Comparison of ENCODE assay signal across 12 cellular contexts in the genomic region with DNA sequence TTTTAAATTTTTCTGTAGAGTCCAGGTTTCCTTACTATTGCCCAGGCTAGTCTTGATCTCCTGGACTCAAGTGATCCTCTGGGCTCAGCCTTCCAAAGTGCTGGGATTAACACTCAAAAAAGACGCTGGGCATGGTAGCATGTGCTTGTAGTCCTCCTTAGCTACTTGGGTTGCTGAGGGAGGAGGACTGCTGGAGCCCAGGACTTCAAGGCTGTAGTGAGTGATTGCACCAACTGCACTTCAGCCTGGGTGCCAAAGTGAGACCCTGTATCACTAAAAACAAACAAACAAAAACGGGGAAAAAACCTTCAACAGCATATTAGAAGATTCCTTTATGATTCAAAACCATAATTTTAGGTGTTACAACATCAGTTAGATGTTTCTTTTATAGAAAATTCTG. TPM values are rescaled to one million over a fixed set of nuclear protein-coding genes. Genes with fewer than 3 reads are reported as not detected.
DNase-seq lines count a peak whose midpoint lies in the region; ATAC-seq and TF ChIP-seq lines count a peak whose summit lies in the region.
"Had no signal": no experiment of that assay in that cellular context is flagged by ENCODE, and none has a peak within 500 bp of the region (broad histone marks: within the 10 kb centered on the region; RNA-seq: fewer than 3 reads in every experiment).

No MANE protein-coding gene starts in this region.

- H3K36me3 Mint-ChIP-seq in glutamatergic neuron (ENCODE audit: unreplicated experiment) (no peaks in the 10 kb centered on the region), progenitor cell of endocrine pancreas (ENCODE audit: insufficient read depth) (no peaks in the 10 kb centered on the region)

- no peaks in the 10 kb centered on the region for H3K27me3 ChIP-seq in SJCRH30
- H3K27me3 ChIP-seq: BE2C had no signal

- H3K4me3 Mint-ChIP-seq in glutamatergic neuron (ENCODE audit: unreplicated experiment): no peak overlapping the region
- no peak overlapping the region for H3K4me3 Mint-ChIP-seq in progenitor cell of endocrine pancreas (ENCODE audit: low read depth)
- H3K4me3 Mint-ChIP-seq: CD4-positive, alpha-beta memory T cell had no signal

- H3K9me3 Mint-ChIP-seq in glutamatergic neuron (ENCODE audit: unreplicated experiment) (no peaks in the 10 kb centered on the region), progenitor cell of endocrine pancreas (ENCODE audit: low read depth) (peaks cover 3% of the 10 kb centered on the region)
- H3K9me3 Mint-ChIP-seq: CD4-positive, alpha-beta memory T cell had no signal

- no peaks in the 10 kb centered on the region for H3K9me3 ChIP-seq in SJCRH30 (replicated peaks)
- H3K9me3 ChIP-seq: A549, BE2C had no signal

- H3K27ac Mint-ChIP-seq in glutamatergic neuron (ENCODE audit: unreplicated experiment) (peak overlapping the region; percentile 45), progenitor cell of endocrine pancreas (peak overlapping the region; percentile 67)

- no peak overlapping the region for H3K4me3 ChIP-seq in SJCRH30
- H3K4me3 ChIP-seq: A549, GM12878 had no signal

- H3K27me3 Mint-ChIP-seq in glutamatergic neuron (ENCODE audit: unreplicated experiment) (no peaks in the 10 kb centered on the region), progenitor cell of endocrine pancreas (no peaks in the 10 kb centered on the region)
- H3K27me3 Mint-ChIP-seq: CD4-positive, alpha-beta memory T cell had no signal

- peaks cover 3% of the 10 kb centered on the region; the same call in 1 of the 2 replicates for H3K36me3 ChIP-seq in SJCRH30

- H3K27ac ChIP-seq in SJCRH30: peak overlapping the region; percentile 51
- H3K27ac ChIP-seq: A549, C4-2B had no signal

- peak; percentile 78 to 86 for DNase-seq in SJCRH30
- no peak for DNase-seq in glutamatergic neuron
- no peak for DNase-seq in progenitor cell of endocrine pancreas (ENCODE audit: low spot score, unreplicated experiment)
- DNase-seq: BE2C, DMS79 had no signal

- H3K4me1 ChIP-seq in SJCRH30: peaks cover 11% of the 10 kb centered on the region
- H3K4me1 ChIP-seq: A549 had no signal

- peaks cover 2% of the 10 kb centered on the region for H3K4me1 Mint-ChIP-seq in glutamatergic neuron (ENCODE audit: low read depth, unreplicated experiment)
- peaks cover 5% of the 10 kb centered on the region for H3K4me1 Mint-ChIP-seq in progenitor cell of endocrine pancreas (ENCODE audit: low read depth)

- TF ChIP-seq CTCF in glutamatergic neuron (IDR thresholded peaks at IDR 0.05; ENCODE audit: partially characterized antibody, unreplicated experiment) (no peak), progenitor cell of endocrine pancreas (IDR thresholded peaks at IDR 0.05; ENCODE audit: unreplicated experiment) (no peak)

- ATAC-seq in GM19035 (IDR thresholded peaks at IDR 0.05; ENCODE audit: unreplicated experiment) (no peak), GM19455 (IDR thresholded peaks at IDR 0.05; ENCODE audit: unreplicated experiment) (no peak), GM18870 (IDR thresholded peaks at IDR 0.05; ENCODE audit: unreplicated experiment) (no peak)

RNA-seq across cellular contexts. Expression of a gene that starts 44.6 kb away (rescaled TPM):
- 48.6 and 56.1 TPM in 2 replicates for total RNA-seq in SJCRH30 (2014; rRNA removed; shearing (Covaris generic))
- total RNA-seq in glutamatergic neuron (ENCODE audit: unreplicated experiment) (97.6 TPM), progenitor cell of endocrine pancreas (88.0 and 91.8 TPM in 2 replicates)

RNA-seq across cellular contexts. Expression of a gene that starts 45.0 kb away (rescaled TPM):
- total RNA-seq in SJCRH30 (2014; rRNA removed; shearing (Covaris generic)): 29.9 and 40.3 TPM in 2 replicates
- total RNA-seq in glutamatergic neuron (ENCODE audit: unreplicated experiment) (11.4 TPM), progenitor cell of endocrine pancreas (20.4 TPM in 2 replicates)

Comparison
In these comparisons a context has a peak if more than half of its experiments do, and no peak if none do; other contexts are left out.
1. DNase-seq: peak in SJCRH30 (2 of 2); none in glutamatergic neuron (single experiment) and progenitor cell of endocrine pancreas (single experiment).